In genomic region chr6:31528307-31528777, GRCh38 we compare ENCODE assay signal across 18 cellular contexts. TPM values are rescaled to one million over a fixed set of nuclear protein-coding genes. Genes with fewer than 3 reads are reported as not detected.
DNase-seq lines count a peak whose midpoint lies in the region; TF ChIP-seq lines count a peak whose summit lies in the region.
"Had no signal": no experiment of that assay in that cellular context is flagged by ENCODE, and none has a peak within 500 bp of the region (broad histone marks: within the 10 kb centered on the region; RNA-seq: fewer than 3 reads in every experiment).

No MANE protein-coding gene starts in this region.

- H3K9ac ChIP-seq in HUES6 (ENCODE audit: low read length), result peak overlapping the region; percentile 4
- H3K9ac ChIP-seq: parathyroid adenoma had no signal

- H3K4me3 ChIP-seq in HUES6 (ENCODE audit: low read depth, low read length), result no peak overlapping the region
- H3K4me3 ChIP-seq: MG63, SJCRH30 had no signal

- peak overlapping the region; percentile 42 for H3K27ac Mint-ChIP-seq in activated naive CD8-positive, alpha-beta T cell treated with anti-CD3 and anti-CD28 coated beads for 36 hours
- peak overlapping the region; percentile 92 for H3K27ac Mint-ChIP-seq in nephron progenitor cell
- H3K27ac Mint-ChIP-seq: activated naive CD4-positive, alpha-beta T cell treated with anti-CD3 and anti-CD28 coated beads, Interleukin-2, amount 50 U/mL, for 24 hours had no signal

- no peak for TF ChIP-seq CTCF in nephron progenitor cell (IDR thresholded peaks at IDR 0.05)

- H3K27me3 ChIP-seq in HUES6 (ENCODE audit: control insufficient read depth, insufficient read depth, low read length), result no peaks in the 10 kb centered on the region
- H3K27me3 ChIP-seq: MG63, SJCRH30 had no signal

- no peaks in the 10 kb centered on the region for H3K9me3 ChIP-seq in HUES6 (ENCODE audit: control insufficient read depth, insufficient read depth, low read depth, low read length)
- H3K9me3 ChIP-seq: MG63, SJCRH30 had no signal

- peak; percentile 60 for DNase-seq in DMS 273 (lab: John Stamatoyannopoulos, UW; ENCODE audit: unreplicated experiment)
- DNase-seq in activated naive CD8-positive, alpha-beta T cell treated with anti-CD3 and anti-CD28 coated beads for 36 hours, result no peak
- no peak for DNase-seq in nephron progenitor cell
- DNase-seq in cortex of kidney (lab: John Stamatoyannopoulos, UW), result no peak
- DNase-seq in NCI-H526 (lab: John Stamatoyannopoulos, UW), result no peak
- no peak for DNase-seq in NCI-H1092 (lab: John Stamatoyannopoulos, UW)
- DNase-seq: caudate nucleus, immature natural killer cell, mesendoderm, MG63, NCI-H2081 treated with DMSO at 0.1 percent for 48 hours, SJCRH30 had no signal

- peaks cover 14% of the 10 kb centered on the region for H3K4me1 Mint-ChIP-seq in activated naive CD8-positive, alpha-beta T cell treated with anti-CD3 and anti-CD28 coated beads for 36 hours
- peaks cover 30% of the 10 kb centered on the region for H3K4me1 Mint-ChIP-seq in nephron progenitor cell

- no peaks in the 10 kb centered on the region for H3K27me3 Mint-ChIP-seq in activated naive CD8-positive, alpha-beta T cell treated with anti-CD3 and anti-CD28 coated beads for 36 hours
- peaks cover 2% of the 10 kb centered on the region for H3K27me3 Mint-ChIP-seq in nephron progenitor cell (ENCODE audit: low read depth, poor library complexity)
- H3K27me3 Mint-ChIP-seq: activated naive CD4-positive, alpha-beta T cell treated with anti-CD3 and anti-CD28 coated beads, Interleukin-2, amount 50 U/mL, for 24 hours had no signal

- no peak overlapping the region for H3K4me3 Mint-ChIP-seq in activated naive CD8-positive, alpha-beta T cell treated with anti-CD3 and anti-CD28 coated beads for 36 hours
- H3K4me3 Mint-ChIP-seq in nephron progenitor cell, result no peak overlapping the region
- H3K4me3 Mint-ChIP-seq: activated naive CD4-positive, alpha-beta T cell treated with anti-CD3 and anti-CD28 coated beads, Interleukin-2, amount 50 U/mL, for 24 hours; immature natural killer cell had no signal

- no peaks in the 10 kb centered on the region for H3K9me3 Mint-ChIP-seq in activated naive CD8-positive, alpha-beta T cell treated with anti-CD3 and anti-CD28 coated beads for 36 hours
- no peaks in the 10 kb centered on the region for H3K9me3 Mint-ChIP-seq in nephron progenitor cell
- H3K9me3 Mint-ChIP-seq: activated naive CD4-positive, alpha-beta T cell treated with anti-CD3 and anti-CD28 coated beads, Interleukin-2, amount 50 U/mL, for 24 hours; immature natural killer cell had no signal

- peaks cover 26% of the 10 kb centered on the region for H3K36me3 Mint-ChIP-seq in activated naive CD8-positive, alpha-beta T cell treated with anti-CD3 and anti-CD28 coated beads for 36 hours
- H3K36me3 Mint-ChIP-seq in nephron progenitor cell (ENCODE audit: low read depth), result peaks cover 36% of the 10 kb centered on the region

- peaks cover 7% of the 10 kb centered on the region for H3K4me1 ChIP-seq in HUES6 (ENCODE audit: control insufficient read depth, insufficient read depth, low read length)
- H3K4me1 ChIP-seq: SJCRH30 had no signal

- peaks cover 40% of the 10 kb centered on the region for H3K36me3 ChIP-seq in HUES6 (ENCODE audit: control insufficient read depth, insufficient read depth, low read length)

- H3K27ac ChIP-seq in HUES6 (ENCODE audit: low read depth, low read length), result no peak overlapping the region
- H3K27ac ChIP-seq: parathyroid adenoma, SJCRH30 had no signal

RNA-seq across cellular contexts. Expression of gene MCCD1, which starts 0.4 kb away (rescaled TPM):
- total RNA-seq in activated naive CD8-positive, alpha-beta T cell treated with anti-CD3 and anti-CD28 coated beads for 36 hours, result not detected
- total RNA-seq: Daoy, endothelial cell of umbilical vein, SJCRH30, subcutaneous adipose tissue had no signal

RNA-seq across cellular contexts. Expression of gene DDX39B, which starts 13.5 kb away (rescaled TPM):
- total RNA-seq in activated naive CD8-positive, alpha-beta T cell treated with anti-CD3 and anti-CD28 coated beads for 36 hours, result 100 to 1,000 TPM; 570 to 580 TPM

RNA-seq across cellular contexts. Expression of gene ATP6V1G2, which starts 18.1 kb away (rescaled TPM):
- 1 to 10 TPM; 1.0 to 1.5 TPM for total RNA-seq in activated naive CD8-positive, alpha-beta T cell treated with anti-CD3 and anti-CD28 coated beads for 36 hours

RNA-seq across cellular contexts. Expression of gene NFKBIL1, which starts 19.1 kb away (rescaled TPM):
- total RNA-seq in activated naive CD8-positive, alpha-beta T cell treated with anti-CD3 and anti-CD28 coated beads for 36 hours, result 10 to 100 TPM; 10.6 TPM

RNA-seq across cellular contexts. Expression of gene MICB, which starts 30.4 kb away (rescaled TPM):
- 10 to 100 TPM; 17.7 to 18.5 TPM for total RNA-seq in activated naive CD8-positive, alpha-beta T cell treated with anti-CD3 and anti-CD28 coated beads for 36 hours
- total RNA-seq: SJCRH30 had no signal
